ENCODE assay signal across 1 cellular context in genomic region chr21:41827951-41828883, GRCh38.
TF ChIP-seq lines count a peak whose summit lies in the region.

No MANE protein-coding gene starts in this region.

TF ChIP-seq in K562, 482 proteins besides CTCF, POLR2A, EP300 and RAD21 (continued from another document):
- TF ChIP-seq CLOCK (CRISPR knock-in tag; IDR thresholded peaks at IDR 0.05; ENCODE audit: borderline replicate concordance) (no peak), BCOR (IDR thresholded peaks at IDR 0.05) (no peak), STAT5A (IDR thresholded peaks at IDR 0.05; ENCODE audit: borderline replicate concordance, low read length) (no peak), MTA3 (IDR thresholded peaks at IDR 0.05; ENCODE audit: borderline replicate concordance) (no peak)
